In the genomic region with DNA sequence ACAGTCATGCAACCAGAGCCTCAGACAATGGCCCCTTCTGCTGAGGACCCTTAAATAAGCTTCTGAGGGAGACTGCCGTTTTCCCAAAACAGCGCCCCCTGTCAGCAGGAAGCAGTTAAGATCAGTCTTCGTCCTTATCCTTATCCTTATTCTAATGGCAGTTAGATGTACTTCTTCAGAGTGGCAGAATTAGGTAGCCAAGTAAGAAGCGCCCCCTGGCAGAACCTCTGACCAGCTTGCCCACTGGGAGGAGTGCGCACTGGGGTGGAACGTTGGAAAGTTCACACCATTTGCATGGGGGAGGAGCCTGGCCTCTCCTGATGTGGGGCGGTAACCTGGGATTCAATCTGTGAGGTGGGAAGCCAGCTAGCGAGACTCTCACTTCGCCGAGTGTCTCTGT, we compare ENCODE assay signal across 1 cellular context.
TF ChIP-seq lines count a peak whose summit lies in the region.

No MANE protein-coding gene starts in this region.

TF ChIP-seq in GM23338, 12 proteins besides CTCF, POLR2A, EP300 and RAD21 (continued from another document):
- TF ChIP-seq, protein P1, sequence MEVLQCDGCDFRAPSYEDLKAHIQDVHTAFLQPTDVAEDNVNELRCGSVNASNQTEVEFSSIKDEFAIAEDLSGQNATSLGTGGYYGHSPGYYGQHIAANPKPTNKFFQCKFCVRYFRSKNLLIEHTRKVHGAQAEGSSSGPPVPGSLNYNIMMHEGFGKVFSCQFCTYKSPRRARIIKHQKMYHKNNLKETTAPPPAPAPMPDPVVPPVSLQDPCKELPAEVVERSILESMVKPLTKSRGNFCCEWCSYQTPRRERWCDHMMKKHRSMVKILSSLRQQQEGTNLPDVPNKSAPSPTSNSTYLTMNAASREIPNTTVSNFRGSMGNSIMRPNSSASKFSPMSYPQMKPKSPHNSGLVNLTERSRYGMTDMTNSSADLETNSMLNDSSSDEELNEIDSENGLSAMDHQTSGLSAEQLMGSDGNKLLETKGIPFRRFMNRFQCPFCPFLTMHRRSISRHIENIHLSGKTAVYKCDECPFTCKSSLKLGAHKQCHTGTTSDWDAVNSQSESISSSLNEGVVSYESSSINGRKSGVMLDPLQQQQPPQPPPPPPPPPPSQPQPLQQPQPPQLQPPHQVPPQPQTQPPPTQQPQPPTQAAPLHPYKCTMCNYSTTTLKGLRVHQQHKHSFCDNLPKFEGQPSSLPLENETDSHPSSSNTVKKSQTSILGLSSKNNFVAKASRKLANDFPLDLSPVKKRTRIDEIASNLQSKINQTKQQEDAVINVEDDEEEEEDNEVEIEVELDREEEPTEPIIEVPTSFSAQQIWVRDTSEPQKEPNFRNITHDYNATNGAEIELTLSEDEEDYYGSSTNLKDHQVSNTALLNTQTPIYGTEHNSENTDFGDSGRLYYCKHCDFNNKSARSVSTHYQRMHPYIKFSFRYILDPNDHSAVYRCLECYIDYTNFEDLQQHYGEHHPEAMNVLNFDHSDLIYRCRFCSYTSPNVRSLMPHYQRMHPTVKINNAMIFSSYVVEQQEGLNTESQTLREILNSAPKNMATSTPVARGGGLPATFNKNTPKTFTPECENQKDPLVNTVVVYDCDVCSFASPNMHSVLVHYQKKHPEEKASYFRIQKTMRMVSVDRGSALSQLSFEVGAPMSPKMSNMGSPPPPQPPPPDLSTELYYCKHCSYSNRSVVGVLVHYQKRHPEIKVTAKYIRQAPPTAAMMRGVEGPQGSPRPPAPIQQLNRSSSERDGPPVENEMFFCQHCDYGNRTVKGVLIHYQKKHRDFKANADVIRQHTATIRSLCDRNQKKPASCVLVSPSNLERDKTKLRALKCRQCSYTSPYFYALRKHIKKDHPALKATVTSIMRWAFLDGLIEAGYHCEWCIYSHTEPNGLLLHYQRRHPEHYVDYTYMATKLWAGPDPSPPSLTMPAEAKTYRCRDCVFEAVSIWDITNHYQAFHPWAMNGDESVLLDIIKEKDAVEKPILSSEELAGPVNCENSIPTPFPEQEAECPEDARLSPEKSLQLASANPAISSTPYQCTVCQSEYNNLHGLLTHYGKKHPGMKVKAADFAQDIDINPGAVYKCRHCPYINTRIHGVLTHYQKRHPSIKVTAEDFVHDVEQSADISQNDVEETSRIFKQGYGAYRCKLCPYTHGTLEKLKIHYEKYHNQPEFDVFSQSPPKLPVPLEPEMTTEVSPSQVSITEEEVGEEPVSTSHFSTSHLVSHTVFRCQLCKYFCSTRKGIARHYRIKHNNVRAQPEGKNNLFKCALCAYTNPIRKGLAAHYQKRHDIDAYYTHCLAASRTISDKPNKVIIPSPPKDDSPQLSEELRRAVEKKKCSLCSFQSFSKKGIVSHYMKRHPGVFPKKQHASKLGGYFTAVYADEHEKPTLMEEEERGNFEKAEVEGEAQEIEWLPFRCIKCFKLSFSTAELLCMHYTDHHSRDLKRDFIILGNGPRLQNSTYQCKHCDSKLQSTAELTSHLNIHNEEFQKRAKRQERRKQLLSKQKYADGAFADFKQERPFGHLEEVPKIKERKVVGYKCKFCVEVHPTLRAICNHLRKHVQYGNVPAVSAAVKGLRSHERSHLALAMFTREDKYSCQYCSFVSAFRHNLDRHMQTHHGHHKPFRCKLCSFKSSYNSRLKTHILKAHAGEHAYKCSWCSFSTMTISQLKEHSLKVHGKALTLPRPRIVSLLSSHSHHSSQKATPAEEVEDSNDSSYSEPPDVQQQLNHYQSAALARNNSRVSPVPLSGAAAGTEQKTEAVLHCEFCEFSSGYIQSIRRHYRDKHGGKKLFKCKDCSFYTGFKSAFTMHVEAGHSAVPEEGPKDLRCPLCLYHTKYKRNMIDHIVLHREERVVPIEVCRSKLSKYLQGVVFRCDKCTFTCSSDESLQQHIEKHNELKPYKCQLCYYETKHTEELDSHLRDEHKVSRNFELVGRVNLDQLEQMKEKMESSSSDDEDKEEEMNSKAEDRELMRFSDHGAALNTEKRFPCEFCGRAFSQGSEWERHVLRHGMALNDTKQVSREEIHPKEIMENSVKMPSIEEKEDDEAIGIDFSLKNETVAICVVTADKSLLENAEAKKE (CRISPR knock-in tag; IDR thresholded peaks at IDR 0.05), result no peak
- TF ChIP-seq ZNF114 (CRISPR knock-in tag; IDR thresholded peaks at IDR 0.05), result no peak
- no peak for TF ChIP-seq ZNF331 (CRISPR knock-in tag; IDR thresholded peaks at IDR 0.05; ENCODE audit: low read depth)
- TF ChIP-seq, protein P2, sequence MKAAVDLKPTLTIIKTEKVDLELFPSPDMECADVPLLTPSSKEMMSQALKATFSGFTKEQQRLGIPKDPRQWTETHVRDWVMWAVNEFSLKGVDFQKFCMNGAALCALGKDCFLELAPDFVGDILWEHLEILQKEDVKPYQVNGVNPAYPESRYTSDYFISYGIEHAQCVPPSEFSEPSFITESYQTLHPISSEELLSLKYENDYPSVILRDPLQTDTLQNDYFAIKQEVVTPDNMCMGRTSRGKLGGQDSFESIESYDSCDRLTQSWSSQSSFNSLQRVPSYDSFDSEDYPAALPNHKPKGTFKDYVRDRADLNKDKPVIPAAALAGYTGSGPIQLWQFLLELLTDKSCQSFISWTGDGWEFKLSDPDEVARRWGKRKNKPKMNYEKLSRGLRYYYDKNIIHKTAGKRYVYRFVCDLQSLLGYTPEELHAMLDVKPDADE (IDR thresholded peaks at IDR 0.05), result no peak
- TF ChIP-seq EZH2phosphoT487 (IDR thresholded peaks at IDR 0.05; ENCODE audit: unreplicated experiment), result no peak
- no peak for TF ChIP-seq POLR2AphosphoS5 (IDR thresholded peaks at IDR 0.05; ENCODE audit: low read depth)
- TF ChIP-seq STAT1 (IDR thresholded peaks at IDR 0.05; ENCODE audit: unreplicated experiment), result no peak
